Comparison of ENCODE assay signal across 10 cellular contexts in genomic region chr5:80238778-80239679, GRCh38. TPM values are rescaled to one million over a fixed set of nuclear protein-coding genes. Genes with fewer than 3 reads are reported as not detected.
DNase-seq lines count a peak whose midpoint lies in the region; ATAC-seq, FAIRE-seq and TF ChIP-seq lines count a peak whose summit lies in the region.
"Had no signal": no experiment of that assay in that cellular context is flagged by ENCODE, and none has a peak within 500 bp of the region (broad histone marks: within the 10 kb centered on the region; RNA-seq: fewer than 3 reads in every experiment).

No MANE protein-coding gene starts in this region.

- 23% methylated on average over 8 of the region's 8 CpGs for WGBS in liver
- 93% methylated on average over 8 of the region's 8 CpGs for WGBS in HepG2 (ENCODE audit: low lambda C conversion rate)

- ATAC-seq in HepG2 (no peak; the same call in 2 of the 3 replicates), GM19452 (IDR thresholded peaks at IDR 0.05; ENCODE audit: unreplicated experiment) (no peak)

- no peak for FAIRE-seq in HepG2 (lab: Jason Lieb, UNC)

- intact Hi-C loops in HepG2 (cut with micrococcal nuclease; ENCODE audit: unreplicated experiment), result no loop called here

- POLR2A ChIA-PET in HepG2 (lab: Yijun Ruan, JAX), result interaction anchor here (0.6 to 2.6 kb wide), 5 partner anchors 8 to 18 kb away, joined by 3 to 9 read pairs (median 4); partner anchors contain the start of gene SERINC5

- H3K36me3 ChIP-seq in liver (ENCODE audit: control insufficient read depth in 4 of 4, insufficient read depth in 3 of 4, low read depth in 1 of 4, low read length in 3 of 4) (peaks cover 0 to 3% (median 3%) of the 10 kb centered on the region in 4 donors), HepG2 (replicated peaks in 1 of 2; ENCODE audit: control insufficient read depth in 1 of 2, insufficient read depth in 2 of 2, low read length in 2 of 2) (peaks cover 0 to 6% of the 10 kb centered on the region in 2 experiments; a peak in 2 of 5 replicates)
- H3K36me3 ChIP-seq: neutrophil had no signal

- H3K4me1 ChIP-seq in liver (ENCODE audit: control insufficient read depth in 4 of 4, insufficient read depth in 4 of 4, low read length in 3 of 4) (peaks cover 12 to 21% (median 17%) of the 10 kb centered on the region in 4 donors), HepG2 (ENCODE audit: insufficient read depth, low read length) (peaks cover 20% of the 10 kb centered on the region)

- peak overlapping the region; percentile 78 for H3K27ac Mint-ChIP-seq in activated naive CD8-positive, alpha-beta T cell treated with anti-CD3 and anti-CD28 coated beads for 36 hours
- H3K27ac Mint-ChIP-seq: T-helper 1 cell treated with Interleukin-12 subunit alpha and Interleukin-12 subunit beta and Interleukin-4 antibody, amounts not matched to agents 30 μg/mL and 1 μg/mL, for 36 hours had no signal

- no TSS peak for BruUV-seq in HepG2 (replicated peaks; lab: Mats Ljungman, UMichigan)

- peaks cover 74% of the 10 kb centered on the region for H3K79me2 ChIP-seq in HepG2 (ENCODE audit: insufficient read depth, low read length)

- TF ChIP-seq CTCF in liver (IDR thresholded peaks at IDR 0.05; ENCODE audit: low read depth, low read length, missing input control) (no peak), HepG2 (CRISPR knock-in tag; IDR thresholded peaks at IDR 0.05) (no peak)

- peaks cover 18% of the 10 kb centered on the region for H3K9me3 Mint-ChIP-seq in activated naive CD8-positive, alpha-beta T cell treated with anti-CD3 and anti-CD28 coated beads for 36 hours

- DNase-seq in HepG2 (ENCODE audit: low spot score) (no peak), inferior parietal cortex (ENCODE audit: extremely low spot score) (peak; percentile 84), substantia nigra (lab: John Stamatoyannopoulos, UW) (peak in 46 of 49 donors; percentile 10 to 89 (median 70)), LoVo (ENCODE audit: low spot score) (no peak)
- no peak for DNase-seq in activated naive CD8-positive, alpha-beta T cell treated with anti-CD3 and anti-CD28 coated beads for 36 hours
- no peak for DNase-seq in activated CD4-positive, CD25-positive, alpha-beta regulatory T cell (lab: John Stamatoyannopoulos, UW)

- peak overlapping the region; percentile 23 to 67 for H3K27ac ChIP-seq in liver (ENCODE audit: low read depth in 1 of 2, low read length in 2 of 2)
- no peak overlapping the region for H3K27ac ChIP-seq in HepG2 (ENCODE audit: extremely low read length, insufficient read depth, low read length)
- H3K27ac ChIP-seq in substantia nigra (ENCODE audit: low read depth, low read length, poor library complexity, severe bottlenecking), result peak overlapping the region; percentile 57
- H3K27ac ChIP-seq: neutrophil had no signal

- H3K4me2 ChIP-seq in HepG2 (ENCODE audit: low read depth, low read length), result no peak overlapping the region

- TF ChIP-seq RAD21 in liver (IDR thresholded peaks at IDR 0.05), result peak in 1 of 2 donors; percentile 5
- TF ChIP-seq RAD21 in HepG2 (CRISPR knock-in tag; IDR thresholded peaks at IDR 0.05), result no peak

- H3K27me3 Mint-ChIP-seq in activated naive CD8-positive, alpha-beta T cell treated with anti-CD3 and anti-CD28 coated beads for 36 hours, result no peaks in the 10 kb centered on the region

- peaks cover 69% of the 10 kb centered on the region for H3K4me1 Mint-ChIP-seq in activated naive CD8-positive, alpha-beta T cell treated with anti-CD3 and anti-CD28 coated beads for 36 hours

- peaks cover 40% of the 10 kb centered on the region for H3K36me3 Mint-ChIP-seq in activated naive CD8-positive, alpha-beta T cell treated with anti-CD3 and anti-CD28 coated beads for 36 hours

- H3K9ac ChIP-seq in liver (ENCODE audit: low read depth in 1 of 2, low read length in 2 of 2) (no peak overlapping the region), HepG2 (ENCODE audit: insufficient read depth, low read depth, low read length) (no peak overlapping the region)

- CTCF ChIA-PET in HepG2 (lab: Yijun Ruan, JAX; ENCODE audit: low intra/inter-chr PET ratio, low total read pairs), result no interaction called here

- TF ChIP-seq POLR2A in HepG2 (IDR thresholded peaks at IDR 0.05; ENCODE audit: insufficient read depth in 1 of 2, low read depth in 2 of 2, low read length in 2 of 2), result no peak

- TF ChIP-seq EP300 in HepG2 (IDR thresholded peaks at IDR 0.05; ENCODE audit: low read depth in 2 of 2, low read length in 2 of 2) (no peak), HepG2 (CRISPR knock-in tag; IDR thresholded peaks at IDR 0.05; ENCODE audit: borderline replicate concordance) (no peak)

- no peaks in the 10 kb centered on the region for H3K27me3 ChIP-seq in liver (ENCODE audit: control insufficient read depth in 4 of 4, insufficient read depth in 4 of 4, low read length in 3 of 4)
- no peaks in the 10 kb centered on the region for H3K27me3 ChIP-seq in HepG2 (ENCODE audit: control insufficient read depth in 1 of 2, insufficient read depth in 2 of 2, low read length in 2 of 2)
- H3K27me3 ChIP-seq: neutrophil had no signal

- in situ Hi-C loops in HepG2 (cut with HindIII; ENCODE audit: extremely low pct_ligation_motif_present, low pct_unique_long_range_greater_than_20kb), result no loop called here

- H2AFZ ChIP-seq in HepG2 (ENCODE audit: low read length), result no peak overlapping the region

- peak overlapping the region; percentile 25 for H3K4me3 Mint-ChIP-seq in activated naive CD8-positive, alpha-beta T cell treated with anti-CD3 and anti-CD28 coated beads for 36 hours
- H3K4me3 Mint-ChIP-seq: T-helper 1 cell treated with Interleukin-12 subunit alpha and Interleukin-12 subunit beta and Interleukin-4 antibody, amounts not matched to agents 30 μg/mL and 1 μg/mL, for 36 hours had no signal

- 0 out of 2 replicates have a peak, but pooled peaks cover 6% of the 10 kb centered on the region for H4K20me1 ChIP-seq in HepG2 (ENCODE audit: insufficient read depth, low read length)

- H3K9me3 ChIP-seq in liver (ENCODE audit: control insufficient read depth in 4 of 4, low read length in 3 of 4), result peaks cover 0 to 3% (median 0%) of the 10 kb centered on the region in 4 donors
- peaks cover 9% of the 10 kb centered on the region for H3K9me3 ChIP-seq in HepG2 (ENCODE audit: low read length)
- H3K9me3 ChIP-seq: neutrophil had no signal

- H3K4me3 ChIP-seq in liver (ENCODE audit: low read depth in 1 of 3, low read length in 3 of 3), result no peak overlapping the region
- H3K4me3 ChIP-seq in HepG2 (replicated peaks in 1 of 3; ENCODE audit: insufficient read depth in 1 of 3, low read depth in 2 of 3, low read length in 3 of 3), result no peak overlapping the region

TF ChIP-seq in liver, 16 proteins besides CTCF, POLR2A, EP300 and RAD21:
- TF ChIP-seq TAF1 (conservative IDR thresholded peaks at IDR 0.05), result no peak
- no peak for TF ChIP-seq GABPA (IDR thresholded peaks at IDR 0.05 in 1 of 2, conservative IDR thresholded peaks at IDR 0.05 in 1 of 2)
- TF ChIP-seq RXRA (IDR thresholded peaks at IDR 0.05), result peak in 1 of 2 donors; percentile 32
- no peak for TF ChIP-seq FOXA1 (IDR thresholded peaks at IDR 0.05)
- TF ChIP-seq HNF4A (conservative IDR thresholded peaks at IDR 0.05), result peak in 1 of 2 donors; percentile 53

TF ChIP-seq in HepG2, 621 proteins besides CTCF, POLR2A, EP300 and RAD21:
- TF ChIP-seq ZNF224 (CRISPR knock-in tag; IDR thresholded peaks at IDR 0.05) (no peak), ZBTB3 (CRISPR knock-in tag; IDR thresholded peaks at IDR 0.05; ENCODE audit: borderline replicate concordance, low read depth) (no peak), KAT2B (IDR thresholded peaks at IDR 0.05; ENCODE audit: borderline replicate concordance, low read depth, low read length) (no peak)

RNA-seq across cellular contexts. Expression of gene SERINC5, which starts 16.8 kb away (rescaled TPM):
- total RNA-seq in liver (10 to 100 TPM; 37.4 to 82.3 TPM), HepG2 (2016; rRNA removed; fragmentation: Illumina TruSeq; extraction: Trizol) (22.8 and 23.1 TPM in 2 replicates)
- polyA plus RNA-seq in liver (10 to 100 TPM; 22.2 to 26.6 TPM), HepG2 (2011; rRNA removed) (17.3 TPM in 2 replicates)
- 5.4 and 6.5 TPM in 2 replicates for total RNA-seq in HepG2 (2016; cell fraction: cytosol; rRNA removed; fragmentation: Illumina TruSeq; extraction: Trizol; ENCODE audit: low read depth)
- total RNA-seq in HepG2 (2016; cell fraction: insoluble cytoplasmic fraction; rRNA removed; fragmentation: Illumina TruSeq; extraction: Trizol), result 21.5 and 23.8 TPM in 2 replicates
- 9.0 and 9.4 TPM in 2 replicates for total RNA-seq in HepG2 (2016; cell fraction: membrane; rRNA removed; fragmentation: Illumina TruSeq; extraction: Trizol)
- total RNA-seq in HepG2 (2016; cell fraction: nucleus; rRNA removed; fragmentation: Illumina TruSeq; extraction: Trizol), result 33.8 and 36.7 TPM in 2 replicates
- 12.6 and 17.2 TPM in 2 replicates for polyA plus RNA-seq in HepG2 (2011; cell fraction: cytosol; rRNA removed)
- polyA plus RNA-seq in HepG2 (2011; cell fraction: nucleus; rRNA removed), result 7.1 and 8.9 TPM in 2 replicates
- polyA plus RNA-seq in HepG2 (2012), result 19.5 and 21.6 TPM in 2 replicates
- polyA plus RNA-seq in HepG2 (2016; cell fraction: cytosol; fragmentation: Illumina TruSeq; extraction: Trizol; ENCODE audit: low read depth), result 0.84 and 0.86 TPM in 2 replicates
- polyA plus RNA-seq in HepG2 (2016; cell fraction: insoluble cytoplasmic fraction; fragmentation: Illumina TruSeq; extraction: Trizol; ENCODE audit: low read depth), result 9.7 and 9.9 TPM in 2 replicates
- 2.2 and 3.1 TPM in 2 replicates for polyA plus RNA-seq in HepG2 (2016; cell fraction: membrane; fragmentation: Illumina TruSeq; extraction: Trizol; ENCODE audit: low read depth)
- polyA plus RNA-seq in HepG2 (2016; cell fraction: nucleus; fragmentation: Illumina TruSeq; extraction: Trizol; ENCODE audit: insufficient read depth, low read depth), result 20.5 and 22.1 TPM in 2 replicates
- 6.4 and 56.6 TPM in 2 replicates for polyA minus RNA-seq in HepG2 (2011; rRNA and poly(A)+ RNA removed; ENCODE audit: low replicate concordance)
- polyA minus RNA-seq in HepG2 (2011; cell fraction: cytosol; rRNA and poly(A)+ RNA removed), result 25.1 and 29.5 TPM in 2 replicates
- polyA minus RNA-seq in HepG2 (2011; cell fraction: nucleus; rRNA and poly(A)+ RNA removed), result 22.3 and 25.4 TPM in 2 replicates
- 10 to 100 TPM; 22.0 to 25.1 TPM for total RNA-seq in activated naive CD8-positive, alpha-beta T cell treated with anti-CD3 and anti-CD28 coated beads for 36 hours

Comparison
In these comparisons a context has a peak if more than half of its experiments do, and no peak if none do; other contexts are left out.
1. DNase-seq: peak in inferior parietal cortex (single experiment) and substantia nigra (46 of 49); none in HepG2 (single experiment), activated naive CD8-positive, alpha-beta T cell treated with anti-CD3 and anti-CD28 coated beads for 36 hours (single experiment), activated CD4-positive, CD25-positive, alpha-beta regulatory T cell (0 of 4) and LoVo (single experiment).